ENCODE assay signal across 24 cellular contexts in genomic region chr10:97207131-97207530, GRCh38. TPM values are rescaled to one million over a fixed set of nuclear protein-coding genes. Genes with fewer than 3 reads are reported as not detected.
A peak's percentile ranks its signal among the peaks of the same experiment; 100 is the strongest.
DNase-seq lines count a peak whose midpoint lies in the region; ATAC-seq, FAIRE-seq and TF ChIP-seq lines count a peak whose summit lies in the region.
"Had no signal": no experiment of that assay in that cellular context is flagged by ENCODE, and none has a peak within 500 bp of the region (broad histone marks: within the 10 kb centered on the region; RNA-seq: fewer than 3 reads in every experiment).

No MANE protein-coding gene starts in this region.

- TF ChIP-seq RAD21 in HepG2 (CRISPR knock-in tag; IDR thresholded peaks at IDR 0.05), result no peak

- no peak for FAIRE-seq in HepG2 (lab: Jason Lieb, UNC)
- FAIRE-seq: A204.1, D721Med had no signal

- H3K4me3 Mint-ChIP-seq in Caco-2 (ENCODE audit: unreplicated experiment), result no peak overlapping the region
- H3K4me3 Mint-ChIP-seq: CD4-positive, CD25-positive, alpha-beta regulatory T cell; HFFc6 had no signal

- H3K9me3 ChIP-seq in HepG2 (ENCODE audit: low read length) (no peaks in the 10 kb centered on the region), right lobe of liver (no peaks in the 10 kb centered on the region), Caco-2 (no peaks in the 10 kb centered on the region)
- H3K9me3 ChIP-seq: Peyer's patch had no signal

- peaks cover 7% of the 10 kb centered on the region for H3K27me3 Mint-ChIP-seq in Caco-2 (ENCODE audit: insufficient read depth, unreplicated experiment)

- H3K27me3 ChIP-seq in HepG2 (ENCODE audit: control insufficient read depth in 1 of 2, insufficient read depth in 2 of 2, low read length in 2 of 2), result peaks cover 1 to 26% of the 10 kb centered on the region in 2 experiments
- no peaks in the 10 kb centered on the region for H3K27me3 ChIP-seq in right lobe of liver
- H3K27me3 ChIP-seq in Caco-2 (replicated peaks; ENCODE audit: control insufficient read depth, insufficient read depth, low read length), result no peaks in the 10 kb centered on the region; the same call in 1 of the 2 replicates
- H3K27me3 ChIP-seq: Peyer's patch had no signal

- ATAC-seq in HepG2, result no peak
- ATAC-seq in right lobe of liver, result no peak

- no peaks in the 10 kb centered on the region for H3K9me3 Mint-ChIP-seq in Caco-2 (ENCODE audit: unreplicated experiment)
- H3K9me3 Mint-ChIP-seq: CD4-positive, CD25-positive, alpha-beta regulatory T cell; HFFc6 had no signal

- H3K4me1 Mint-ChIP-seq in Caco-2 (ENCODE audit: low read depth, unreplicated experiment), result no peaks in the 10 kb centered on the region

- H3K9ac ChIP-seq in HepG2 (ENCODE audit: insufficient read depth, low read depth, low read length), result no peak overlapping the region
- H3K9ac ChIP-seq: BLaER1, GM23248 had no signal

- in situ Hi-C loops in HepG2 (cut with HindIII; ENCODE audit: extremely low pct_ligation_motif_present, low pct_unique_long_range_greater_than_20kb), result loop anchor here (5.0 kb wide), 1 partner anchor 135 kb away; no protein-coding TSS in a partner anchor

- H3K36me3 ChIP-seq in HepG2 (replicated peaks in 1 of 2; ENCODE audit: control insufficient read depth in 1 of 2, insufficient read depth in 2 of 2, low read length in 2 of 2) (no peaks in the 10 kb centered on the region), right lobe of liver (no peaks in the 10 kb centered on the region), Caco-2 (ENCODE audit: control insufficient read depth, insufficient read depth, low read length) (no peaks in the 10 kb centered on the region)
- H3K36me3 ChIP-seq: BLaER1, Peyer's patch had no signal

- TF ChIP-seq POLR2A in HepG2 (IDR thresholded peaks at IDR 0.05; ENCODE audit: insufficient read depth in 1 of 2, low read depth in 2 of 2, low read length in 2 of 2), result no peak
- no peak for TF ChIP-seq POLR2A in right lobe of liver (IDR thresholded peaks at IDR 0.05)

- H4K20me1 ChIP-seq in HepG2 (ENCODE audit: insufficient read depth, low read length), result no peaks in the 10 kb centered on the region

- H3K27ac Mint-ChIP-seq in Caco-2 (ENCODE audit: unreplicated experiment), result no peak overlapping the region
- H3K27ac Mint-ChIP-seq: CD4-positive, CD25-positive, alpha-beta regulatory T cell; HFFc6 had no signal

- POLR2A ChIA-PET in HepG2 (lab: Yijun Ruan, JAX) (no interaction called here), Caco-2 (lab: Charles Lee) (no interaction called here)

- H3K36me3 Mint-ChIP-seq in Caco-2 (ENCODE audit: insufficient read depth, unreplicated experiment), result no peaks in the 10 kb centered on the region
- H3K36me3 Mint-ChIP-seq: CD4-positive, CD25-positive, alpha-beta regulatory T cell had no signal

- DNase-seq in HepG2 (ENCODE audit: low spot score) (no peak), right lobe of liver (no peak), ecto neural progenitor cell (ENCODE audit: low spot score) (peak; percentile 14), posterior vena cava (ENCODE audit: low spot score) (peak; percentile 75), Caco-2 (no peak), DMS114 treated with DMSO at 0.1 percent for 48 hours (lab: John Stamatoyannopoulos, UW; ENCODE audit: unreplicated experiment) (no peak)
- DNase-seq in activated T-cell treated with anti-CD3 and anti-CD28 coated beads, Interleukin-2, amount 50 U/mL, for 1 hour, result no peak
- DNase-seq: CD4-positive, CD25-positive, alpha-beta regulatory T cell; DMS53; GM23248; H7; HFFc6; NCI-H1048; NCI-H1694; NCI-H2081; NCI-H2227 treated with DMSO at 0.1 percent for 48 hours; NCI-H526 treated with DMSO at 0.1 percent for 48 hours; OCI-M1; SHP77 treated with DMSO at 0.1 percent for 48 hours had no signal

- H3K4me3 ChIP-seq in HepG2 (replicated peaks in 1 of 3; ENCODE audit: insufficient read depth in 1 of 3, low read depth in 2 of 3, low read length in 3 of 3) (no peak overlapping the region), right lobe of liver (no peak overlapping the region), Caco-2 (ENCODE audit: low read depth, low read length) (no peak overlapping the region)
- H3K4me3 ChIP-seq: BLaER1, GM23248, Peyer's patch had no signal

- 0% methylated on average over 2 of the region's 6 CpGs for WGBS in HepG2 (ENCODE audit: low lambda C conversion rate)
- WGBS in right lobe of liver (ENCODE audit: insufficient coverage, low coverage, low lambda C conversion rate, missing lambda C conversion rate), result no CpG with 5 or more reads among the region's 6 CpGs

- H3K4me1 ChIP-seq in HepG2 (ENCODE audit: insufficient read depth, low read length) (no peaks in the 10 kb centered on the region), right lobe of liver (no peaks in the 10 kb centered on the region), Caco-2 (no peaks in the 10 kb centered on the region)
- H3K4me1 ChIP-seq: Peyer's patch had no signal

- no peak overlapping the region for H2AFZ ChIP-seq in HepG2 (ENCODE audit: low read length)
- H2AFZ ChIP-seq: GM23248 had no signal

- no peak for TF ChIP-seq CTCF in HepG2 (CRISPR knock-in tag; IDR thresholded peaks at IDR 0.05)
- TF ChIP-seq CTCF in right lobe of liver (IDR thresholded peaks at IDR 0.05), result no peak
- TF ChIP-seq CTCF in Caco-2 (IDR thresholded peaks at IDR 0.05; ENCODE audit: insufficient read depth in 1 of 2, low read depth in 1 of 2, low read length in 1 of 2, severe bottlenecking in 1 of 2, unreplicated experiment in 1 of 2), result no peak

- H3K27ac ChIP-seq in HepG2 (ENCODE audit: extremely low read length, insufficient read depth, low read length) (no peak overlapping the region), right lobe of liver (no peak overlapping the region)
- H3K27ac ChIP-seq: BLaER1, GM23248, HL-60, Peyer's patch had no signal

- intact Hi-C loops in HepG2 (cut with micrococcal nuclease; ENCODE audit: unreplicated experiment) (no loop called here), right lobe of liver (cut with DNase I) (loop anchor here (10.0 kb wide), 1 partner anchor 132 kb away; no protein-coding TSS in a partner anchor), posterior vena cava (cut with DNase I) (loop anchor here in 1 of 2 donors (5.0 kb wide), 1 partner anchor 135 kb away; no protein-coding TSS in a partner anchor), Caco-2 (cut with micrococcal nuclease; ENCODE audit: unreplicated experiment) (no loop called here)

- BruUV-seq in HepG2 (replicated peaks; lab: Mats Ljungman, UMichigan) (no TSS peak), Caco-2 (replicated peaks; lab: Mats Ljungman, UMichigan) (no TSS peak)

- H3K79me2 ChIP-seq in HepG2 (ENCODE audit: insufficient read depth, low read length), result no peaks in the 10 kb centered on the region

- no peak for TF ChIP-seq EP300 in HepG2 (IDR thresholded peaks at IDR 0.05; ENCODE audit: low read depth in 2 of 2, low read length in 2 of 2)
- no peak for TF ChIP-seq EP300 in HepG2 (CRISPR knock-in tag; IDR thresholded peaks at IDR 0.05; ENCODE audit: borderline replicate concordance)

- H3K4me2 ChIP-seq in HepG2 (ENCODE audit: low read depth, low read length), result no peak overlapping the region
- H3K4me2 ChIP-seq: BLaER1 had no signal

- CTCF ChIA-PET in HepG2 (lab: Yijun Ruan, JAX; ENCODE audit: low intra/inter-chr PET ratio, low total read pairs) (interaction anchor here (1.4 kb wide), 1 partner anchor 134 kb away, joined by 5 read pairs; no protein-coding TSS in a partner anchor), Caco-2 (lab: Charles Lee) (interaction anchor here (0.6 to 1.0 kb wide), 2 partner anchors 74 to 134 kb away, joined by 3 read pairs; no protein-coding TSS in a partner anchor)

TF ChIP-seq in HepG2, 621 proteins besides CTCF, POLR2A, EP300 and RAD21:
- TF ChIP-seq STAG1 (CRISPR knock-in tag; IDR thresholded peaks at IDR 0.05), result 0 out of 2 replicates have a peak, but pooled peaks have one; percentile 5
- TF ChIP-seq, protein P1, sequence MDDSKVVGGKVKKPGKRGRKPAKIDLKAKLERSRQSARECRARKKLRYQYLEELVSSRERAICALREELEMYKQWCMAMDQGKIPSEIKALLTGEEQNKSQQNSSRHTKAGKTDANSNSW (CRISPR knock-in tag; IDR thresholded peaks at IDR 0.05; ENCODE audit: borderline replicate concordance), result no peak
- TF ChIP-seq ZNF737 (CRISPR knock-in tag; IDR thresholded peaks at IDR 0.05; ENCODE audit: borderline replicate concordance), result no peak
TF ChIP-seq in HepG2: peak in this region for 1.

RNA-seq across cellular contexts. Expression of gene SLIT1, which starts 21.4 kb away (rescaled TPM):
- total RNA-seq in HepG2 (2016; rRNA removed; fragmentation: Illumina TruSeq; extraction: Trizol) (0.07 and 0.33 TPM in 2 replicates), right lobe of liver (under 1 TPM in 5 of 6 experiments, not detected in 1; 0.04 to 0.29 (median 0.12) TPM), posterior vena cava (under 1 TPM; 0.23 to 0.33 TPM), Caco-2 (2022) (0.41 and 0.42 TPM in 2 replicates)
- 0.09 TPM in 1 of 2 replicates, not detected in the other for total RNA-seq in HepG2 (2016; cell fraction: cytosol; rRNA removed; fragmentation: Illumina TruSeq; extraction: Trizol; ENCODE audit: low read depth)
- total RNA-seq in HepG2 (2016; cell fraction: insoluble cytoplasmic fraction; rRNA removed; fragmentation: Illumina TruSeq; extraction: Trizol), result 0.03 and 0.06 TPM in 2 replicates
- total RNA-seq in HepG2 (2016; cell fraction: membrane; rRNA removed; fragmentation: Illumina TruSeq; extraction: Trizol), result 0.07 and 0.09 TPM in 2 replicates
- 0.43 and 0.72 TPM in 2 replicates for total RNA-seq in HepG2 (2016; cell fraction: nucleus; rRNA removed; fragmentation: Illumina TruSeq; extraction: Trizol)
- polyA plus RNA-seq in HepG2 (2011; rRNA removed), result 0.09 and 0.22 TPM in 2 replicates
- polyA plus RNA-seq in HepG2 (2011; cell fraction: cytosol; rRNA removed), result 0.05 TPM in 2 replicates
- 0.52 and 0.96 TPM in 2 replicates for polyA plus RNA-seq in HepG2 (2011; cell fraction: nucleus; rRNA removed)
- 0.17 and 0.23 TPM in 2 replicates for polyA plus RNA-seq in HepG2 (2012)
- polyA plus RNA-seq in HepG2 (2016; cell fraction: cytosol; fragmentation: Illumina TruSeq; extraction: Trizol; ENCODE audit: low read depth), result 0.12 TPM in 1 of 2 replicates, not detected in the other
- 0.17 TPM in 1 of 2 replicates, not detected in the other for polyA plus RNA-seq in HepG2 (2016; cell fraction: insoluble cytoplasmic fraction; fragmentation: Illumina TruSeq; extraction: Trizol; ENCODE audit: low read depth)
- 0.05 TPM in 1 of 2 replicates, not detected in the other for polyA plus RNA-seq in HepG2 (2016; cell fraction: membrane; fragmentation: Illumina TruSeq; extraction: Trizol; ENCODE audit: low read depth)
- polyA plus RNA-seq in HepG2 (2016; cell fraction: nucleus; fragmentation: Illumina TruSeq; extraction: Trizol; ENCODE audit: insufficient read depth, low read depth), result 0.11 TPM in 1 of 2 replicates, not detected in the other
- 0.05 and 2.2 TPM in 2 replicates for polyA minus RNA-seq in HepG2 (2011; rRNA and poly(A)+ RNA removed; ENCODE audit: low replicate concordance)
- polyA minus RNA-seq in HepG2 (2011; cell fraction: cytosol; rRNA and poly(A)+ RNA removed), result 0.59 TPM in 1 of 2 replicates, not detected in the other
- 1.6 and 1.8 TPM in 2 replicates for polyA minus RNA-seq in HepG2 (2011; cell fraction: nucleus; rRNA and poly(A)+ RNA removed)
- total RNA-seq: GM23248 had no signal
- polyA plus RNA-seq: CD4-positive, CD25-positive, alpha-beta regulatory T cell; GM23248 had no signal

Comparison
In these comparisons a context has a peak if more than half of its experiments do, and no peak if none do; other contexts are left out.
1. intact Hi-C loops: an anchor here in right lobe of liver (10.0 kb wide); none called in HepG2 and Caco-2.
2. DNase-seq: peak in ecto neural progenitor cell (single experiment) and posterior vena cava (single experiment); none in HepG2 (single experiment), right lobe of liver (0 of 3), activated T-cell treated with anti-CD3 and anti-CD28 coated beads, Interleukin-2, amount 50 U/mL, for 1 hour (single experiment), Caco-2 (0 of 2) and DMS114 treated with DMSO at 0.1 percent for 48 hours (single experiment).